Comparison of ENCODE assay signal across 8 cellular contexts in the genomic region with DNA sequence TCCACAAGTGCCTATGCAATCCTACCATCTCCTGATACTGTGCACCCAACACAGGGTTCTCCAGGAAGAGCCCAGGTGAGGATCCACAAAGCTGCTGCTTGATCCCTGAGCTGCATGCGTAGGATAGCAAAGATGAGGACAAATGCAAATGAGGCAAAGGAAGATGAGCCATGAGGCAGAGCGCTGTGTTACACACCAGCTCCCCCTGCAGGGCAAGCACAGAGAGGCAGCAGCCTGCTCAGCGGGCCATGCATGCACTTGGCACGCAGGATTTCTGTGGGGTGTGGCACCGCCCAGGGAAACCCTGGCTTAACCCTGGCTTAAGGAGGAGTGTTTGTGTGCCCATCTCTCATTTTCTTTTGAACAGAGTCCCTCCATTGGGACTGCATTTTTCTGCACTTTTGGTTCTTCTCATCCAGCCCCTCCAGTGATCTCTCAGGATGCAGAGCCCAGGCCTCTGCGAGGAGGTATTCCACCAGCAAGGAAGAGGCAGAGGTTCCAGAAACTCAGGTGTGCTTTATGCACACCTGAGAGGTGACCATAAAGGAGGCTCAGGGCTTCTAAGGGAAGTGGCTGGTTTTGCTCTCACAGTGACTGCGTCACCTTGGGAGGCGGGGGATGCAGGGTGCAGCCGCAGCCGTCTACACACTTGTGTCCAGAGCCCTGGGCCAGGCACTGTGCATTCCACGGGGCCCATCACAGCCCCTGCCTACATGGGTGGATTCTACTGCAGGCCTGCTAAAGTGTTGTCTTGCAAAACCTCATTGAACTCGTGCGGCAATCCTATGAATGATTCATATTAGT.
A peak's percentile ranks its signal among the peaks of the same experiment; 100 is the strongest.
DNase-seq lines count a peak whose midpoint lies in the region; ATAC-seq and TF ChIP-seq lines count a peak whose summit lies in the region.

No MANE protein-coding gene starts in this region.

- no peak overlapping the region for H3K27ac ChIP-seq in SJSA1
- no peak overlapping the region for H3K27ac ChIP-seq in iPS DF 6.9 (ENCODE audit: low read length)

- no CpG with 5 or more reads among the region's 13 CpGs for WGBS in iPS DF 6.9 (ENCODE audit: insufficient coverage, insufficient read length)

- ATAC-seq in HG03565 (IDR thresholded peaks at IDR 0.05; ENCODE audit: unreplicated experiment): peak; percentile 64

- H3K36me3 ChIP-seq in SJSA1 (no peaks in the 10 kb centered on the region), iPS DF 6.9 (ENCODE audit: control insufficient read depth, insufficient read depth, low read length) (no peaks in the 10 kb centered on the region)

- TF ChIP-seq CTCF in GM12864 (IDR thresholded peaks at IDR 0.05; ENCODE audit: low read depth, low read length, missing control alignments): peak; percentile 76

- H3K4me1 ChIP-seq in SJSA1 (replicated peaks) (no peaks in the 10 kb centered on the region), iPS DF 6.9 (ENCODE audit: control insufficient read depth, insufficient read depth, low read length) (no peaks in the 10 kb centered on the region)

- H3K4me3 ChIP-seq in GM12864 (ENCODE audit: low read depth, low read length): no peak overlapping the region
- H3K4me3 ChIP-seq in SJSA1: no peak overlapping the region
- no peak overlapping the region for H3K4me3 ChIP-seq in iPS DF 6.9 (ENCODE audit: low read length)

- H3K27me3 ChIP-seq in SJSA1 (replicated peaks): no peaks in the 10 kb centered on the region
- H3K27me3 ChIP-seq in iPS DF 6.9 (ENCODE audit: control insufficient read depth, insufficient read depth, low read length): no peaks in the 10 kb centered on the region

- no peaks in the 10 kb centered on the region for H3K9me3 ChIP-seq in SJSA1 (replicated peaks)
- peaks cover 3% of the 10 kb centered on the region for H3K9me3 ChIP-seq in iPS DF 6.9 (ENCODE audit: control insufficient read depth, insufficient read depth, low read length)

- DNase-seq in GM12864 (ENCODE audit: low read depth) (no peak), SJSA1 (ENCODE audit: low read depth in 1 of 2, low spot score in 2 of 2) (peak; percentile 23 to 63), anterior cingulate cortex (lab: John Stamatoyannopoulos, UW) (peak in 36 of 58 donors; percentile 0 to 53 (median 16)), iPS DF 6.9 (ENCODE audit: low read depth, low spot score) (peak; percentile 7), DMS79 (lab: John Stamatoyannopoulos, UW) (no peak), NCI-H226 (no peak)
- DNase-seq in stimulated activated CD4-positive, alpha-beta T cell treated with anti-CD3 and anti-CD28 coated beads, Interleukin-1b, Interleukin-23, amount 100 ng/mL, for 24 hours (ENCODE audit: low read depth in 4 of 4, low spot score in 1 of 4): peak in 3 of 4 experiments; percentile 14 to 22 (median 21)

Comparison
In these comparisons a context has a peak if more than half of its experiments do, and no peak if none do; other contexts are left out.
1. DNase-seq: peak in SJSA1 (2 of 2), anterior cingulate cortex (36 of 58), iPS DF 6.9 (single experiment) and stimulated activated CD4-positive, alpha-beta T cell treated with anti-CD3 and anti-CD28 coated beads, Interleukin-1b, Interleukin-23, amount 100 ng/mL, for 24 hours (3 of 4); none in GM12864 (single experiment), DMS79 (single experiment) and NCI-H226 (single experiment).